ENCODE assay signal across 11 cellular contexts in the genomic region with DNA sequence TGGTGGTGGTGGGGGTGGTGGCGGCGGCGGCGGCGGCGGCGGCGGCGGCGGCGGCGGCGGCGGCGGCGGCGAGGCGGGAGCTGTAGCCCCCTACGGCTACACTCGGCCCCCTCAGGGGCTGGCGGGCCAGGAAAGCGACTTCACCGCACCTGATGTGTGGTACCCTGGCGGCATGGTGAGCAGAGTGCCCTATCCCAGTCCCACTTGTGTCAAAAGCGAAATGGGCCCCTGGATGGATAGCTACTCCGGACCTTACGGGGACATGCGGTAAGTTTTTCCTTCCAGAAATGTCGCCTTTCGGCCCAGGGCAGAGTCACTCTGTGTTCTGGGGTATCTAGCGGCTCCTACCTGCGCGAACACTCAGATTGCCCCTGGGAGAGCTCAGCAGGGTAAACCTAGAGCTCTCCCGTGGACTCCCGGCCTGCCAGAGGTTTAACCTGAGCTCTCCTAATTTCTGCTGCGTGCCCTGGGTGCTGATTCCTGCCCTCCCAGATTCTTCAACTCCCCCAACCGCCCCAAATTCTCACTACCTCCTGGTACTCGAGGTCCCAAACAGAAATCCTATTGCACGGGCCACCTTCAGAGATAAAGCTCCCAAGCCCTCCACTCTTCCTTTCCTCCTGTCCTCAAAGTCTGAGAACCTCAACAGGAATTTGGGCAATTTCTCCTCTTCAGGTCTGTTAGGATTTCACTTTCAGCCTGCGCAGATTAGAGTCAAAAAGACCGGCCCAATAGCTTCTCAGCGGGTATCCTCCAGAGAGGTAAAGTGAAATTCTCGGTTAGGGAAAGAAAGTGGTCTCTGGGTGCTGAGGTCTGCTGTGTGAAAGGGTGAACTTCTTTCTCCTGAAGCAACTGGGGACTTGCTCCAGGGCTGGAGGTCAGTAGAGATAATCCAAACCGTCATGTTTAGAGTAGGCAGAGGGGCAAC. TPM values are rescaled to one million over a fixed set of nuclear protein-coding genes. Genes with fewer than 3 reads are reported as not detected.
A peak's percentile ranks its signal among the peaks of the same experiment; 100 is the strongest.
DNase-seq lines count a peak whose midpoint lies in the region; ATAC-seq, FAIRE-seq and TF ChIP-seq lines count a peak whose summit lies in the region.
"Had no signal": no experiment of that assay in that cellular context is flagged by ENCODE, and none has a peak within 500 bp of the region (broad histone marks: within the 10 kb centered on the region; RNA-seq: fewer than 3 reads in every experiment).

No MANE protein-coding gene starts in this region.

- peak overlapping the region; percentile 36 to 57 for H3K9ac ChIP-seq in stomach smooth muscle (ENCODE audit: low read length in 2 of 2)

- H3K9me3 Mint-ChIP-seq in HFFc6, result no peaks in the 10 kb centered on the region
- H3K9me3 Mint-ChIP-seq in activated CD4-positive, alpha-beta T cell treated with anti-CD3 and anti-CD28 coated beads for 36 hours (ENCODE audit: low read depth), result no peaks in the 10 kb centered on the region

- H3K27me3 Mint-ChIP-seq in HFFc6 (ENCODE audit: insufficient read depth), result no peaks in the 10 kb centered on the region
- H3K27me3 Mint-ChIP-seq in activated CD4-positive, alpha-beta T cell treated with anti-CD3 and anti-CD28 coated beads for 36 hours, result peaks cover 22% of the 10 kb centered on the region

- POLR2A ChIA-PET in activated CD4-positive, alpha-beta T cell treated with anti-CD3 and anti-CD28 coated beads for 36 hours (lab: Charles Lee), result no interaction called here

- no peak for DNase-seq in HFFc6
- no peak for DNase-seq in bronchial epithelial cell (ENCODE audit: low read depth)
- no peak for DNase-seq in left lung
- DNase-seq in COLO829 (ENCODE audit: low spot score), result no peak
- no peak for DNase-seq in activated T-cell treated with anti-CD3 and anti-CD28 coated beads for 4 hours
- no peak for DNase-seq in activated CD4-positive, alpha-beta T cell treated with anti-CD3 and anti-CD28 coated beads for 36 hours
- DNase-seq in activated naive CD4-positive, alpha-beta T cell (lab: John Stamatoyannopoulos, UW), result no peak
- DNase-seq: activated T-cell treated with anti-CD3 and anti-CD28 coated beads, Interleukin-2, amount 50 U/mL, for 48 hours; MM.1S had no signal

- H3K27ac ChIP-seq in left lung (peak overlapping the region in 1 of 2 donors; percentile 7), stomach smooth muscle (ENCODE audit: low read length) (no peak overlapping the region)

- H3K36me3 ChIP-seq in bronchial epithelial cell (ENCODE audit: control insufficient read depth, insufficient read depth, low read length) (no peaks in the 10 kb centered on the region), left lung (no peaks in the 10 kb centered on the region), stomach smooth muscle (ENCODE audit: control insufficient read depth in 2 of 2, insufficient read depth in 2 of 2, low read length in 2 of 2) (no peaks in the 10 kb centered on the region)

- H3K27me3 ChIP-seq in bronchial epithelial cell (ENCODE audit: control insufficient read depth, insufficient read depth, low read length) (peaks cover 17% of the 10 kb centered on the region), left lung (peaks cover 17 to 50% of the 10 kb centered on the region in 2 donors), stomach smooth muscle (ENCODE audit: control insufficient read depth in 1 of 2, insufficient read depth in 2 of 2, low read length in 2 of 2) (peaks cover 0 to 5% of the 10 kb centered on the region in 2 donors)

- H3K36me3 Mint-ChIP-seq in HFFc6 (ENCODE audit: low read depth), result peaks cover 7% of the 10 kb centered on the region; the same call in 1 of the 2 replicates
- no peaks in the 10 kb centered on the region for H3K36me3 Mint-ChIP-seq in activated CD4-positive, alpha-beta T cell treated with anti-CD3 and anti-CD28 coated beads for 36 hours (ENCODE audit: low read depth)

- H3K9me3 ChIP-seq in left lung (no peaks in the 10 kb centered on the region), stomach smooth muscle (ENCODE audit: control insufficient read depth in 2 of 2, low read length in 2 of 2) (no peaks in the 10 kb centered on the region)

- peaks cover 36% of the 10 kb centered on the region for H3K4me1 Mint-ChIP-seq in HFFc6 (ENCODE audit: low read depth)
- H3K4me1 Mint-ChIP-seq in activated CD4-positive, alpha-beta T cell treated with anti-CD3 and anti-CD28 coated beads for 36 hours, result no peaks in the 10 kb centered on the region

- CTCF ChIA-PET in activated CD4-positive, alpha-beta T cell treated with anti-CD3 and anti-CD28 coated beads for 36 hours (lab: Charles Lee), result no interaction called here

- FAIRE-seq in bronchial epithelial cell (lab: Jason Lieb, UNC), result no peak
- FAIRE-seq: frontal cortex had no signal

- H3K4me1 ChIP-seq in left lung, result peaks cover 0 to 5% of the 10 kb centered on the region in 2 donors
- H3K4me1 ChIP-seq in stomach smooth muscle (ENCODE audit: control insufficient read depth, insufficient read depth, low read length), result peaks cover 13% of the 10 kb centered on the region

- H3K4me3 Mint-ChIP-seq in HFFc6, result peak overlapping the region; percentile 96
- H3K4me3 Mint-ChIP-seq in activated CD4-positive, alpha-beta T cell treated with anti-CD3 and anti-CD28 coated beads for 36 hours, result no peak overlapping the region

- no peak for TF ChIP-seq CTCF in HFFc6 (IDR thresholded peaks at IDR 0.05)
- TF ChIP-seq CTCF in bronchial epithelial cell (IDR thresholded peaks at IDR 0.05; ENCODE audit: insufficient read depth, low read length, severe bottlenecking), result no peak
- TF ChIP-seq CTCF in left lung (IDR thresholded peaks at IDR 0.05), result no peak

- H3K27ac Mint-ChIP-seq in HFFc6, result peak overlapping the region; percentile 68
- no peak overlapping the region for H3K27ac Mint-ChIP-seq in activated CD4-positive, alpha-beta T cell treated with anti-CD3 and anti-CD28 coated beads for 36 hours

- ATAC-seq in left lung, result no peak
- ATAC-seq in activated CD4-positive, alpha-beta T cell treated with anti-CD3 and anti-CD28 coated beads for 36 hours, result no peak

- H3K4me3 ChIP-seq in bronchial epithelial cell (ENCODE audit: low read depth, low read length) (peak overlapping the region; percentile 21), left lung (peak overlapping the region; percentile 21 to 34), stomach smooth muscle (ENCODE audit: low read length in 2 of 2) (peak overlapping the region; percentile 59 to 75)

- intact Hi-C loops in left lung (cut with DNase I), result no loop called here
- intact Hi-C loops in activated CD4-positive, alpha-beta T cell treated with anti-CD3 and anti-CD28 coated beads for 36 hours (cut with DNase I, micrococcal nuclease), result no loop called here

RNA-seq across cellular contexts. Expression of a gene that starts 2.9 kb away (rescaled TPM):
- total RNA-seq in HFFc6 (2021; fragmentation: NEBNext Ultra II Directional; extraction: Animal tissue kit (Norgen Biotek cat#: 25700)), result 10 to 100 TPM; 12.2 to 18.2 (median 15.5) TPM
- total RNA-seq in bronchial epithelial cell, result under 0.01 TPM in 2 replicates
- 1 to 10 TPM; 3.9 to 4.3 TPM for total RNA-seq in left lung
- total RNA-seq in activated CD4-positive, alpha-beta T cell treated with anti-CD3 and anti-CD28 coated beads for 36 hours, result not detected
